15 cellular contexts compared by ENCODE assay signal in the genomic region with DNA sequence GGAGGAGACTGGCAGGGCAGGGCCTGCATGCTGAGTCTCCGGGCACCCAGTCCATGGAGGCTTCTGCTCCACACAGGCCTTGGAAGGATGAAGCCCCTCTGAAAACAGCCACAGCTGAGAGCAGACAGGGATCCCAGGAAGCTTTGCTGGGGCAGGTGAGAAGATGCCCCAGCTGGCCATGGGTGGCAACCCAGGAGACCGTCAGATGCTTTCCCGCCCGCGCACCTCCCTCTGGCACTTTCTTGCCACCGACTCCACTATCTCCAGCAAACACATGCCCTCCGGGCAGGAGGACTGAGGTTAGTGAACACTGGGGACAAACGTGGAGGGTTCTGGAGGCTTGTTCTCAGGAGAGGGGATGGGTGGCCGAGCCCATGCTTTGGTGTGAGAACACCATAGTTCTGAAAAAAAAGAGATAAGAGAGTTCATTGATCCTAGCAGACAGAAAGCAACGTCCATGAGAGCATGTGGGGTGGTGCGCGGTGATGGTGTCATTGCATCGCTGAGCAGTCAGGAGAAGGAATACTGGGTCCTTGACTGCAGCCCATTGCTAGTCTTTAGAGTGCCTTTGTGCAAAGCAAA. TPM values are rescaled to one million over a fixed set of nuclear protein-coding genes. Genes with fewer than 3 reads are reported as not detected.
DNase-seq lines count a peak whose midpoint lies in the region; ATAC-seq and TF ChIP-seq lines count a peak whose summit lies in the region.
"Had no signal": no experiment of that assay in that cellular context is flagged by ENCODE, and none has a peak within 500 bp of the region (broad histone marks: within the 10 kb centered on the region; RNA-seq: fewer than 3 reads in every experiment).

No MANE protein-coding gene starts in this region.

- BruUV-seq in HCT116 (replicated peaks; lab: Mats Ljungman, UMichigan) = no TSS peak

- H3K4me1 Mint-ChIP-seq in CD4-positive, CD25-positive, alpha-beta regulatory T cell = peaks cover 15 to 86% (median 48%) of the 10 kb centered on the region in 4 donors
- peaks cover 61% of the 10 kb centered on the region for H3K4me1 Mint-ChIP-seq in central memory CD8-positive, alpha-beta T cell
- peaks cover 41% of the 10 kb centered on the region for H3K4me1 Mint-ChIP-seq in neural progenitor cell

- no peaks in the 10 kb centered on the region for H3K27me3 Mint-ChIP-seq in CD4-positive, CD25-positive, alpha-beta regulatory T cell
- no peaks in the 10 kb centered on the region for H3K27me3 Mint-ChIP-seq in central memory CD8-positive, alpha-beta T cell
- H3K27me3 Mint-ChIP-seq in neural progenitor cell (ENCODE audit: insufficient read depth, low read depth) = peaks cover 5% of the 10 kb centered on the region

- no peak for DNase-seq in CD4-positive, CD25-positive, alpha-beta regulatory T cell
- no peak for DNase-seq in HCT116 (ENCODE audit: low read depth, low spot score)
- DNase-seq in central memory CD8-positive, alpha-beta T cell (ENCODE audit: low spot score in 2 of 2) = no peak
- DNase-seq in neural progenitor cell (ENCODE audit: low spot score) = no peak
- DNase-seq in NCI-H345 treated with DMSO at 0.1 percent for 48 hours (lab: John Stamatoyannopoulos, UW; ENCODE audit: unreplicated experiment) = no peak
- DNase-seq in amniotic stem cell (lab: John Stamatoyannopoulos, UW) = no peak
- DNase-seq: MG63, NCI-H2029, NCI-H69, testis had no signal

- H3K9ac ChIP-seq in HCT116 (ENCODE audit: low read length) (no peak overlapping the region), neural progenitor cell (no peak overlapping the region)
- H3K9ac ChIP-seq: parathyroid adenoma had no signal

- H3F3A ChIP-seq in neural progenitor cell (ENCODE audit: low read depth) = peaks cover 34% of the 10 kb centered on the region

- H3K36me3 Mint-ChIP-seq in CD4-positive, CD25-positive, alpha-beta regulatory T cell = peaks cover 5% of the 10 kb centered on the region
- peaks cover 3% of the 10 kb centered on the region for H3K36me3 Mint-ChIP-seq in central memory CD8-positive, alpha-beta T cell (ENCODE audit: insufficient read depth)
- peaks cover 8% of the 10 kb centered on the region for H3K36me3 Mint-ChIP-seq in neural progenitor cell

- TF ChIP-seq POLR2A in HCT116 (IDR thresholded peaks at IDR 0.05; ENCODE audit: borderline replicate concordance, extremely low read depth, insufficient read depth, insufficient read length) (no peak), GM18505 (IDR thresholded peaks at IDR 0.05; ENCODE audit: borderline replicate concordance, extremely low read depth, insufficient read depth, insufficient read length) (no peak)

- intact Hi-C loops in HCT116 (cut with micrococcal nuclease) = no loop called here

- peak overlapping the region; percentile 68 for H3K4me3 ChIP-seq in CD4-positive, CD25-positive, alpha-beta regulatory T cell (ENCODE audit: low read depth, low read length)
- H3K4me3 ChIP-seq in HCT116 (replicated peaks in 1 of 2; ENCODE audit: low read depth in 1 of 2, low read length in 2 of 2) (no peak overlapping the region), neural progenitor cell (no peak overlapping the region)
- H3K4me3 ChIP-seq: MG63, testis had no signal

- H3K27ac Mint-ChIP-seq in CD4-positive, CD25-positive, alpha-beta regulatory T cell = peak overlapping the region; percentile 78 to 99 (median 93)
- peak overlapping the region; percentile 45 for H3K27ac Mint-ChIP-seq in central memory CD8-positive, alpha-beta T cell (ENCODE audit: low read depth)
- peak overlapping the region; percentile 0 for H3K27ac Mint-ChIP-seq in neural progenitor cell

- H3K79me2 ChIP-seq in HCT116 (ENCODE audit: insufficient read depth, low read length) = no peaks in the 10 kb centered on the region
- H3K79me2 ChIP-seq in neural progenitor cell (ENCODE audit: low read depth) = no peaks in the 10 kb centered on the region
- H3K79me2 ChIP-seq: parathyroid adenoma had no signal

- CTCF ChIA-PET in HCT116 (lab: Charles Lee) = interaction anchor here (0.6 to 1.1 kb wide), 3 partner anchors 59 to 74 kb away, joined by 3 to 4 read pairs (median 3); no protein-coding TSS in a partner anchor

- RAD21 ChIA-PET in HCT116 (lab: Charles Lee; ENCODE audit: low non-redundant PET in 1 of 2, low total read pairs in 2 of 2, uncharacterized antibody in 2 of 2, unreplicated experiment in 2 of 2) = interaction anchor here in 1 of 2 experiments (1.7 kb wide), 1 partner anchor 12 kb away, joined by 7 read pairs; no protein-coding TSS in a partner anchor

- H3K4me3 Mint-ChIP-seq in CD4-positive, CD25-positive, alpha-beta regulatory T cell = peak overlapping the region; percentile 13 to 82 (median 74)
- peak overlapping the region; percentile 63 for H3K4me3 Mint-ChIP-seq in central memory CD8-positive, alpha-beta T cell
- peak overlapping the region; percentile 62 for H3K4me3 Mint-ChIP-seq in neural progenitor cell

- TF ChIP-seq CTCF in HCT116 (IDR thresholded peaks at IDR 0.05 in 2 of 3, conservative IDR thresholded peaks at IDR 0.05 in 1 of 3; ENCODE audit: borderline replicate concordance in 1 of 3, insufficient read depth in 1 of 3, low read depth in 2 of 3, low read length in 2 of 3) (no peak), neural progenitor cell (IDR thresholded peaks at IDR 0.05) (no peak)

- peaks cover 68% of the 10 kb centered on the region for H3K4me1 ChIP-seq in CD4-positive, CD25-positive, alpha-beta regulatory T cell (ENCODE audit: control insufficient read depth, insufficient read depth, low read length, poor library complexity, severe bottlenecking)
- peaks cover 45 to 51% of the 10 kb centered on the region in 2 experiments for H3K4me1 ChIP-seq in HCT116 (ENCODE audit: control insufficient read depth in 1 of 2, insufficient read depth in 2 of 2, low read length in 2 of 2)
- H3K4me1 ChIP-seq in neural progenitor cell = peaks cover 27% of the 10 kb centered on the region

- H3K27ac ChIP-seq in CD4-positive, CD25-positive, alpha-beta regulatory T cell (ENCODE audit: insufficient read depth, low read length, poor library complexity, severe bottlenecking) = peak overlapping the region; percentile 76
- H3K27ac ChIP-seq in HCT116 (ENCODE audit: low read depth, low read length) (no peak overlapping the region), neural progenitor cell (no peak overlapping the region)
- H3K27ac ChIP-seq: C4-2B, testis had no signal

- no peaks in the 10 kb centered on the region for H3K9me2 ChIP-seq in HCT116 (ENCODE audit: insufficient read depth)

- no peaks in the 10 kb centered on the region for H3K27me3 ChIP-seq in CD4-positive, CD25-positive, alpha-beta regulatory T cell (ENCODE audit: control insufficient read depth, insufficient read depth, low read length)
- H3K27me3 ChIP-seq in HCT116 (ENCODE audit: insufficient read depth, low read length) (no peaks in the 10 kb centered on the region), neural progenitor cell (no peaks in the 10 kb centered on the region)
- H3K27me3 ChIP-seq: foreskin keratinocyte, MG63, testis had no signal

- H4K20me1 ChIP-seq in HCT116 (ENCODE audit: insufficient read depth) (no peaks in the 10 kb centered on the region), neural progenitor cell (ENCODE audit: low read depth) (no peaks in the 10 kb centered on the region)

- ATAC-seq in CD4-positive, CD25-positive, alpha-beta regulatory T cell (ENCODE audit: low read depth in 2 of 2) = peak in 1 of 2 donors; percentile 19
- ATAC-seq in HCT116 (no peak), GM18505 (IDR thresholded peaks at IDR 0.05; ENCODE audit: unreplicated experiment) (no peak)
- no peak for ATAC-seq in central memory CD8-positive, alpha-beta T cell (replicated peaks; ENCODE audit: extremely low read depth, poor library complexity, severe bottlenecking)
- ATAC-seq: foreskin keratinocyte had no signal

- POLR2A ChIA-PET in HCT116 (lab: Charles Lee) = no interaction called here

- no peaks in the 10 kb centered on the region for H3K36me3 ChIP-seq in CD4-positive, CD25-positive, alpha-beta regulatory T cell (ENCODE audit: control insufficient read depth, insufficient read depth, low read length)
- H3K36me3 ChIP-seq in HCT116 (ENCODE audit: control insufficient read depth in 1 of 2, insufficient read depth in 2 of 2, low read length in 2 of 2) (no peaks in the 10 kb centered on the region), neural progenitor cell (no peaks in the 10 kb centered on the region)
- H3K36me3 ChIP-seq: MG63 had no signal

- H2AFZ ChIP-seq in HCT116 (ENCODE audit: low read depth, low read length, poor library complexity, severe bottlenecking) (no peak overlapping the region), neural progenitor cell (replicated peaks) (no peak overlapping the region)
- H2AFZ ChIP-seq: parathyroid adenoma had no signal

- no peaks in the 10 kb centered on the region for H3K9me3 Mint-ChIP-seq in CD4-positive, CD25-positive, alpha-beta regulatory T cell
- H3K9me3 Mint-ChIP-seq in central memory CD8-positive, alpha-beta T cell = no peaks in the 10 kb centered on the region
- H3K9me3 Mint-ChIP-seq in neural progenitor cell = no peaks in the 10 kb centered on the region

- H3K9me3 ChIP-seq in CD4-positive, CD25-positive, alpha-beta regulatory T cell (ENCODE audit: control insufficient read depth in 2 of 2, low read length in 2 of 2) = no peaks in the 10 kb centered on the region
- H3K9me3 ChIP-seq in HCT116 (ENCODE audit: control insufficient read depth in 1 of 2, insufficient read depth in 1 of 2, low read depth in 1 of 2, low read length in 2 of 2) (no peaks in the 10 kb centered on the region), neural progenitor cell (ENCODE audit: low read depth) (no peaks in the 10 kb centered on the region)
- H3K9me3 ChIP-seq: MG63, testis had no signal

- H3K4me2 ChIP-seq in HCT116 (ENCODE audit: low read length) (peak overlapping the region; percentile 96), neural progenitor cell (no peak overlapping the region)

- no peak for TF ChIP-seq RAD21 in HCT116 (IDR thresholded peaks at IDR 0.05; ENCODE audit: low read depth)

RNA-seq across cellular contexts. Expression of gene C1QTNF6, which starts 2.3 kb away (rescaled TPM):
- 13.6 TPM for total RNA-seq in CD4-positive, CD25-positive, alpha-beta regulatory T cell
- 1 to 10 TPM; 1.6 to 2.4 (median 2.1) TPM for polyA plus RNA-seq in CD4-positive, CD25-positive, alpha-beta regulatory T cell
- total RNA-seq in HCT116 (2021; ENCODE audit: unreplicated experiment) = 15.2 TPM
- polyA plus RNA-seq in HCT116 (2012) = 9.4 and 13.4 TPM in 2 replicates
- total RNA-seq in neural progenitor cell (ENCODE audit: low replicate concordance) = 7.2 and 12.2 TPM in 2 replicates

RNA-seq across cellular contexts. Expression of gene SSTR3, which starts 26.5 kb away (rescaled TPM):
- 4.3 TPM for total RNA-seq in CD4-positive, CD25-positive, alpha-beta regulatory T cell
- 1 to 10 TPM; 2.5 to 4.4 (median 3.6) TPM for polyA plus RNA-seq in CD4-positive, CD25-positive, alpha-beta regulatory T cell
- total RNA-seq in HCT116 (2021; ENCODE audit: unreplicated experiment) (not detected), neural progenitor cell (ENCODE audit: low replicate concordance) (0.19 and 0.53 TPM in 2 replicates)
- polyA plus RNA-seq in HCT116 (2012) = 0.04 TPM in 1 of 2 replicates, not detected in the other
- total RNA-seq: foreskin keratinocyte, RPMI7951 had no signal
- polyA plus RNA-seq: foreskin keratinocyte had no signal

RNA-seq across cellular contexts. Expression of gene IL2RB, which starts 36.0 kb away (rescaled TPM):
- total RNA-seq in CD4-positive, CD25-positive, alpha-beta regulatory T cell = 197 TPM
- 100 to 1,000 TPM; 160 to 189 (median 163) TPM for polyA plus RNA-seq in CD4-positive, CD25-positive, alpha-beta regulatory T cell
- total RNA-seq in HCT116 (2021; ENCODE audit: unreplicated experiment) (0.30 TPM), neural progenitor cell (ENCODE audit: low replicate concordance) (0.62 TPM in 1 of 2 replicates, not detected in the other)
- polyA plus RNA-seq in HCT116 (2012) = 0.20 and 0.21 TPM in 2 replicates
- total RNA-seq: RPMI7951 had no signal

RNA-seq across cellular contexts. Expression of gene RAC2, which starts 58.3 kb away (rescaled TPM):
- total RNA-seq in CD4-positive, CD25-positive, alpha-beta regulatory T cell = 537 TPM
- polyA plus RNA-seq in CD4-positive, CD25-positive, alpha-beta regulatory T cell = 1,000 to 10,000 TPM in 2 of 4 donors, 100 to 1,000 TPM in 2; 861 to 1,162 (median 988) TPM
- total RNA-seq in HCT116 (2021; ENCODE audit: unreplicated experiment) (62.0 TPM), neural progenitor cell (ENCODE audit: low replicate concordance) (1.7 and 2.1 TPM in 2 replicates)
- polyA plus RNA-seq in HCT116 (2012) = 122 and 124 TPM in 2 replicates

Comparison
In these comparisons a context has a peak if more than half of its experiments do, and no peak if none do; other contexts are left out.
1. H3K27ac Mint-ChIP-seq: peak in every context shown above with its lines; median percentile 93 in CD4-positive, CD25-positive, alpha-beta regulatory T cell; 45 in central memory CD8-positive, alpha-beta T cell; 0 in neural progenitor cell.
2. RNA of gene IL2RB, which starts 36.0 kb away (total RNA-seq): 197 TPM in CD4-positive, CD25-positive, alpha-beta regulatory T cell (single experiment); 0.30 TPM in HCT116 (single experiment) and 0.62 TPM in neural progenitor cell; every median in the first group is over 100 times any median in the second.
3. Peak in every context shown above with its lines, with median percentiles within 50 percentile points of each other: H3K4me3 Mint-ChIP-seq.